In genomic region chr3:9141903-9142302, GRCh38 we compare ENCODE assay signal across 1 cellular context.
TF ChIP-seq lines count a peak whose summit lies in the region.

No MANE protein-coding gene starts in this region.

TF ChIP-seq in HEK293, 187 proteins besides CTCF, POLR2A, EP300 and RAD21 (continued from another document):
- TF ChIP-seq, protein P1, sequence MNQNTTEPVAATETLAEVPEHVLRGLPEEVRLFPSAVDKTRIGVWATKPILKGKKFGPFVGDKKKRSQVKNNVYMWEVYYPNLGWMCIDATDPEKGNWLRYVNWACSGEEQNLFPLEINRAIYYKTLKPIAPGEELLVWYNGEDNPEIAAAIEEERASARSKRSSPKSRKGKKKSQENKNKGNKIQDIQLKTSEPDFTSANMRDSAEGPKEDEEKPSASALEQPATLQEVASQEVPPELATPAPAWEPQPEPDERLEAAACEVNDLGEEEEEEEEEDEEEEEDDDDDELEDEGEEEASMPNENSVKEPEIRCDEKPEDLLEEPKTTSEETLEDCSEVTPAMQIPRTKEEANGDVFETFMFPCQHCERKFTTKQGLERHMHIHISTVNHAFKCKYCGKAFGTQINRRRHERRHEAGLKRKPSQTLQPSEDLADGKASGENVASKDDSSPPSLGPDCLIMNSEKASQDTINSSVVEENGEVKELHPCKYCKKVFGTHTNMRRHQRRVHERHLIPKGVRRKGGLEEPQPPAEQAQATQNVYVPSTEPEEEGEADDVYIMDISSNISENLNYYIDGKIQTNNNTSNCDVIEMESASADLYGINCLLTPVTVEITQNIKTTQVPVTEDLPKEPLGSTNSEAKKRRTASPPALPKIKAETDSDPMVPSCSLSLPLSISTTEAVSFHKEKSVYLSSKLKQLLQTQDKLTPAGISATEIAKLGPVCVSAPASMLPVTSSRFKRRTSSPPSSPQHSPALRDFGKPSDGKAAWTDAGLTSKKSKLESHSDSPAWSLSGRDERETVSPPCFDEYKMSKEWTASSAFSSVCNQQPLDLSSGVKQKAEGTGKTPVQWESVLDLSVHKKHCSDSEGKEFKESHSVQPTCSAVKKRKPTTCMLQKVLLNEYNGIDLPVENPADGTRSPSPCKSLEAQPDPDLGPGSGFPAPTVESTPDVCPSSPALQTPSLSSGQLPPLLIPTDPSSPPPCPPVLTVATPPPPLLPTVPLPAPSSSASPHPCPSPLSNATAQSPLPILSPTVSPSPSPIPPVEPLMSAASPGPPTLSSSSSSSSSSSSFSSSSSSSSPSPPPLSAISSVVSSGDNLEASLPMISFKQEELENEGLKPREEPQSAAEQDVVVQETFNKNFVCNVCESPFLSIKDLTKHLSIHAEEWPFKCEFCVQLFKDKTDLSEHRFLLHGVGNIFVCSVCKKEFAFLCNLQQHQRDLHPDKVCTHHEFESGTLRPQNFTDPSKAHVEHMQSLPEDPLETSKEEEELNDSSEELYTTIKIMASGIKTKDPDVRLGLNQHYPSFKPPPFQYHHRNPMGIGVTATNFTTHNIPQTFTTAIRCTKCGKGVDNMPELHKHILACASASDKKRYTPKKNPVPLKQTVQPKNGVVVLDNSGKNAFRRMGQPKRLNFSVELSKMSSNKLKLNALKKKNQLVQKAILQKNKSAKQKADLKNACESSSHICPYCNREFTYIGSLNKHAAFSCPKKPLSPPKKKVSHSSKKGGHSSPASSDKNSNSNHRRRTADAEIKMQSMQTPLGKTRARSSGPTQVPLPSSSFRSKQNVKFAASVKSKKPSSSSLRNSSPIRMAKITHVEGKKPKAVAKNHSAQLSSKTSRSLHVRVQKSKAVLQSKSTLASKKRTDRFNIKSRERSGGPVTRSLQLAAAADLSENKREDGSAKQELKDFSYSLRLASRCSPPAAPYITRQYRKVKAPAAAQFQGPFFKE (tag by site-specific recombination; IDR thresholded peaks at IDR 0.05; ENCODE audit: borderline replicate concordance), result no peak
- TF ChIP-seq, protein P2, sequence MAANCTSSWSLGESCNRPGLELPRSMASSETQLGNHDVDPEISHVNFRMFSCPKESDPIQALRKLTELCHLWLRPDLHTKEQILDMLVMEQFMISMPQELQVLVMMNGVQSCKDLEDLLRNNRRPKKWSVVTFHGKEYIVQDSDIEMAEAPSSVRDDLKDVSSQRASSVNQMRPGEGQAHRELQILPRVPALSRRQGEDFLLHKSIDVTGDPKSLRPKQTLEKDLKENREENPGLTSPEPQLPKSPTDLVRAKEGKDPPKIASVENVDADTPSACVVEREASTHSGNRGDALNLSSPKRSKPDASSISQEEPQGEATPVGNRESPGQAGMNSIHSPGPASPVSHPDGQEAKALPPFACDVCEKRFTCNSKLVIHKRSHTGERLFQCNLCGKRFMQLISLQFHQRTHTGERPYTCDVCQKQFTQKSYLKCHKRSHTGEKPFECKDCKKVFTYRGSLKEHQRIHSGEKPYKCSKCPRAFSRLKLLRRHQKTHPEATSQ (tag by site-specific recombination; IDR thresholded peaks at IDR 0.05), result no peak
